Comparison of ENCODE assay signal across 1 cellular context in the genomic region with DNA sequence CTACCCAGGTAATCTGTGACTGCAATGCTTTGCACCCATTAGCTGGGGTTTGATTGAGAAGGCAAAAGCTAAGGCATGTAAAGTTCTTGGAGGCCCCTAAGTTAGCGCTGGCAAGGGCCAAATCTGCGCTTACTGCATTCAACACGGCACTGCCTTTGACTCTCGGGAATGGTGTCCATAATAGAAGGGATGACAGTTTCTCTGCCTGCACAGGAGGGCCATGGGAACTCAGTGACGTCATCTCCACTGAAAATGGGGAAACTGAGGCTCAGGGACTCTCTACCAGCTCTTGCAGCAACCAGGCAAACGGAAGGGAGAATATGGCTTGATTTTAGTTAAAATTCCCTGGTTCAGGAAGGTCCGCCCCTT.
A peak's percentile ranks its signal among the peaks of the same experiment; 100 is the strongest.
TF ChIP-seq lines count a peak whose summit lies in the region.

No MANE protein-coding gene starts in this region.

TF ChIP-seq in K562, 482 proteins besides CTCF, POLR2A, EP300 and RAD21 (continued from another document):
- TF ChIP-seq, protein P1, sequence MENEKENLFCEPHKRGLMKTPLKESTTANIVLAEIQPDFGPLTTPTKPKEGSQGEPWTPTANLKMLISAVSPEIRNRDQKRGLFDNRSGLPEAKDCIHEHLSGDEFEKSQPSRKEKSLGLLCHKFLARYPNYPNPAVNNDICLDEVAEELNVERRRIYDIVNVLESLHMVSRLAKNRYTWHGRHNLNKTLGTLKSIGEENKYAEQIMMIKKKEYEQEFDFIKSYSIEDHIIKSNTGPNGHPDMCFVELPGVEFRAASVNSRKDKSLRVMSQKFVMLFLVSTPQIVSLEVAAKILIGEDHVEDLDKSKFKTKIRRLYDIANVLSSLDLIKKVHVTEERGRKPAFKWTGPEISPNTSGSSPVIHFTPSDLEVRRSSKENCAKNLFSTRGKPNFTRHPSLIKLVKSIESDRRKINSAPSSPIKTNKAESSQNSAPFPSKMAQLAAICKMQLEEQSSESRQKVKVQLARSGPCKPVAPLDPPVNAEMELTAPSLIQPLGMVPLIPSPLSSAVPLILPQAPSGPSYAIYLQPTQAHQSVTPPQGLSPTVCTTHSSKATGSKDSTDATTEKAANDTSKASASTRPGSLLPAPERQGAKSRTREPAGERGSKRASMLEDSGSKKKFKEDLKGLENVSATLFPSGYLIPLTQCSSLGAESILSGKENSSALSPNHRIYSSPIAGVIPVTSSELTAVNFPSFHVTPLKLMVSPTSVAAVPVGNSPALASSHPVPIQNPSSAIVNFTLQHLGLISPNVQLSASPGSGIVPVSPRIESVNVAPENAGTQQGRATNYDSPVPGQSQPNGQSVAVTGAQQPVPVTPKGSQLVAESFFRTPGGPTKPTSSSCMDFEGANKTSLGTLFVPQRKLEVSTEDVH (IDR thresholded peaks at IDR 0.05; ENCODE audit: low read depth, partially characterized antibody) = no peak
- TF ChIP-seq, protein P2, sequence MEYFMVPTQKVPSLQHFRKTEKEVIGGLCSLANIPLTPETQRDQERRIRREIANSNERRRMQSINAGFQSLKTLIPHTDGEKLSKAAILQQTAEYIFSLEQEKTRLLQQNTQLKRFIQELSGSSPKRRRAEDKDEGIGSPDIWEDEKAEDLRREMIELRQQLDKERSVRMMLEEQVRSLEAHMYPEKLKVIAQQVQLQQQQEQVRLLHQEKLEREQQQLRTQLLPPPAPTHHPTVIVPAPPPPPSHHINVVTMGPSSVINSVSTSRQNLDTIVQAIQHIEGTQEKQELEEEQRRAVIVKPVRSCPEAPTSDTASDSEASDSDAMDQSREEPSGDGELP (CRISPR knock-in tag; IDR thresholded peaks at IDR 0.05; ENCODE audit: borderline replicate concordance) = no peak
- TF ChIP-seq, protein P3, sequence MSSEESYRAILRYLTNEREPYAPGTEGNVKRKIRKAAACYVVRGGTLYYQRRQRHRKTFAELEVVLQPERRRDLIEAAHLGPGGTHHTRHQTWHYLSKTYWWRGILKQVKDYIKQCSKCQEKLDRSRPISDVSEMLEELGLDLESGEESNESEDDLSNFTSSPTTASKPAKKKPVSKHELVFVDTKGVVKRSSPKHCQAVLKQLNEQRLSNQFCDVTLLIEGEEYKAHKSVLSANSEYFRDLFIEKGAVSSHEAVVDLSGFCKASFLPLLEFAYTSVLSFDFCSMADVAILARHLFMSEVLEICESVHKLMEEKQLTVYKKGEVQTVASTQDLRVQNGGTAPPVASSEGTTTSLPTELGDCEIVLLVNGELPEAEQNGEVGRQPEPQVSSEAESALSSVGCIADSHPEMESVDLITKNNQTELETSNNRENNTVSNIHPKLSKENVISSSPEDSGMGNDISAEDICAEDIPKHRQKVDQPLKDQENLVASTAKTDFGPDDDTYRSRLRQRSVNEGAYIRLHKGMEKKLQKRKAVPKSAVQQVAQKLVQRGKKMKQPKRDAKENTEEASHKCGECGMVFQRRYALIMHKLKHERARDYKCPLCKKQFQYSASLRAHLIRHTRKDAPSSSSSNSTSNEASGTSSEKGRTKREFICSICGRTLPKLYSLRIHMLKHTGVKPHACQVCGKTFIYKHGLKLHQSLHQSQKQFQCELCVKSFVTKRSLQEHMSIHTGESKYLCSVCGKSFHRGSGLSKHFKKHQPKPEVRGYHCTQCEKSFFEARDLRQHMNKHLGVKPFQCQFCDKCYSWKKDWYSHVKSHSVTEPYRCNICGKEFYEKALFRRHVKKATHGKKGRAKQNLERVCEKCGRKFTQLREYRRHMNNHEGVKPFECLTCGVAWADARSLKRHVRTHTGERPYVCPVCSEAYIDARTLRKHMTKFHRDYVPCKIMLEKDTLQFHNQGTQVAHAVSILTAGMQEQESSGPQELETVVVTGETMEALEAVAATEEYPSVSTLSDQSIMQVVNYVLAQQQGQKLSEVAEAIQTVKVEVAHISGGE (CRISPR knock-in tag; IDR thresholded peaks at IDR 0.05) = 0 out of 6 replicates have a peak, but pooled peaks of 1 of the 3 experiments have one; percentile 11
- no peak for TF ChIP-seq RBM15 (IDR thresholded peaks at IDR 0.05; ENCODE audit: insufficient read depth, low read length)
- TF ChIP-seq RFX7 (CRISPR knock-in tag; IDR thresholded peaks at IDR 0.05) = no peak
- no peak for TF ChIP-seq TSC22D4 (tag; IDR thresholded peaks at IDR 0.05)
